Comparison of ENCODE assay signal across 1 cellular context in the genomic region with DNA sequence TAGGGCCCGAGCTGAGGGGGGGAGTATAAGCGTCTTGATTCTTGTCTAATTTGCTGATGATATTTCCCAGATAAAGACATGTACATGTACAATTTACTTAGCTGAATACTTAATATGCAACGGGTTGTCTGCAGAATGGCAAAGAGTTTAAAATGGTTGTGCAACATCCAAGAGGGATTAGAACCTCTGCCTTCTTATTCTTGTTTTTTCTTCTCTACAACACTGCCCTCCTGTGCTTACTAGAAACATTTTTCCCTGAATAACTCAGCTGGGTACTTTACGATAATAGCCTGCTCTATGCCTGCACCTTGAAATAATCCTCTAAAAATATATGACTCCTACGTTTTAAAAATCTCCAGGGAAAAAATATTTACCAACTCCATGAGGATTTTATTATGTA.
TF ChIP-seq lines count a peak whose summit lies in the region.

No MANE protein-coding gene starts in this region.

TF ChIP-seq in K562, 482 proteins besides CTCF, POLR2A, EP300 and RAD21:
- no peak for TF ChIP-seq CSDE1 (IDR thresholded peaks at IDR 0.05)
- no peak for TF ChIP-seq ZBTB11 (CRISPR knock-in tag; IDR thresholded peaks at IDR 0.05)
- TF ChIP-seq SNRNP70 (optimal IDR thresholded peaks at IDR 0.05; ENCODE audit: low read depth, low read length), result no peak
- TF ChIP-seq BRCA1 (IDR thresholded peaks at IDR 0.05), result no peak
- no peak for TF ChIP-seq BRCA1 (CRISPR knock-in tag; IDR thresholded peaks at IDR 0.05)
- TF ChIP-seq CEBPG (CRISPR knock-in tag; IDR thresholded peaks at IDR 0.05), result no peak
- peak; percentile 54 to 67 for TF ChIP-seq CEBPG (tag; conservative IDR thresholded peaks at IDR 0.05 in 1 of 2, IDR thresholded peaks at IDR 0.05 in 1 of 2)
- peak; percentile 84 for TF ChIP-seq CEBPB (tag; IDR thresholded peaks at IDR 0.05)
